Comparison of ENCODE assay signal across 26 cellular contexts in genomic region chr2:239612133-239612532, GRCh38.
"Had no signal": no experiment of that assay in that cellular context is flagged by ENCODE, and none has a peak within 500 bp of the region (broad histone marks: within the 10 kb centered on the region; RNA-seq: fewer than 3 reads in every experiment).

No MANE protein-coding gene starts in this region.

- ATAC-seq: gastroesophageal sphincter; naive thymus-derived CD4-positive, alpha-beta T cell; psoas muscle had no signal

- H3K27me3 ChIP-seq: dorsolateral prefrontal cortex, hepatocyte, testis, transverse colon, uterus had no signal

- FAIRE-seq: endothelial cell of umbilical vein had no signal

- H3K4me3 Mint-ChIP-seq: activated T-helper 1 cell treated with anti-CD3 and anti-CD28 coated beads, Interleukin-12 subunit alpha, Interleukin-12 subunit beta, Interleukin-2, Interleukin-4 antibody, amounts not matched to agents 30 ng/mL and 10 ng/mL and 1 ng/mL, durations not matched to agents 14 hours and 24 hours and 36 hours; naive thymus-derived CD4-positive, alpha-beta T cell had no signal

- H3K9me3 ChIP-seq: testis, transverse colon, uterus had no signal

- H3K4me1 ChIP-seq: breast epithelium, gastroesophageal sphincter, left ventricle myocardium inferior, parathyroid adenoma, psoas muscle, testis, transverse colon, uterus had no signal

- H3K36me3 ChIP-seq: breast epithelium, gastroesophageal sphincter, left ventricle myocardium inferior, spleen, transverse colon, uterus had no signal

- H3K27ac Mint-ChIP-seq: activated T-helper 1 cell treated with anti-CD3 and anti-CD28 coated beads, Interleukin-12 subunit alpha, Interleukin-12 subunit beta, Interleukin-2, Interleukin-4 antibody, amounts not matched to agents 30 ng/mL and 10 ng/mL and 1 ng/mL, durations not matched to agents 14 hours and 24 hours and 36 hours; naive thymus-derived CD4-positive, alpha-beta T cell had no signal

- H3K4me3 ChIP-seq: breast epithelium, coronary artery, dorsolateral prefrontal cortex, gastroesophageal sphincter, hepatocyte, left ventricle myocardium inferior, psoas muscle, SK-N-MC, spleen, testis, transverse colon, uterus had no signal

- DNase-seq: activated CD4-positive, alpha-beta T cell treated with anti-CD3 and anti-CD28 coated beads for 4 hours; activated CD4-positive, alpha-beta T cell treated with anti-CD3 and anti-CD28 coated beads, Interleukin-2, amount 50 U/mL, for 4 hours; activated gamma-delta T cell treated with Interleukin-2 at 50 U/mL for 16 hours; activated naive CD4-positive, alpha-beta T cell treated with anti-CD3 and anti-CD28 coated beads, Interleukin-2, amount 50 U/mL, for 16 hours; activated T-cell treated with anti-CD3 and anti-CD28 coated beads for 4 hours; islet precursor cell; left ventricle myocardium inferior; midbrain; nucleus accumbens; psoas muscle; spleen; stimulated activated naive CD4-positive, alpha-beta T cell treated with Interleukin-2 at 50 U/mL for 16 hours; testis; transverse colon had no signal

- H3K36me3 Mint-ChIP-seq: naive thymus-derived CD4-positive, alpha-beta T cell had no signal

- H3K27ac ChIP-seq: breast epithelium, coronary artery, dorsolateral prefrontal cortex, gastroesophageal sphincter, hepatocyte, left ventricle myocardium inferior, parathyroid adenoma, psoas muscle, SK-N-MC, spleen, testis, transverse colon, uterus, VCaP had no signal

- H3K9ac ChIP-seq: parathyroid adenoma had no signal
